31 cellular contexts compared by ENCODE assay signal in the genomic region with DNA sequence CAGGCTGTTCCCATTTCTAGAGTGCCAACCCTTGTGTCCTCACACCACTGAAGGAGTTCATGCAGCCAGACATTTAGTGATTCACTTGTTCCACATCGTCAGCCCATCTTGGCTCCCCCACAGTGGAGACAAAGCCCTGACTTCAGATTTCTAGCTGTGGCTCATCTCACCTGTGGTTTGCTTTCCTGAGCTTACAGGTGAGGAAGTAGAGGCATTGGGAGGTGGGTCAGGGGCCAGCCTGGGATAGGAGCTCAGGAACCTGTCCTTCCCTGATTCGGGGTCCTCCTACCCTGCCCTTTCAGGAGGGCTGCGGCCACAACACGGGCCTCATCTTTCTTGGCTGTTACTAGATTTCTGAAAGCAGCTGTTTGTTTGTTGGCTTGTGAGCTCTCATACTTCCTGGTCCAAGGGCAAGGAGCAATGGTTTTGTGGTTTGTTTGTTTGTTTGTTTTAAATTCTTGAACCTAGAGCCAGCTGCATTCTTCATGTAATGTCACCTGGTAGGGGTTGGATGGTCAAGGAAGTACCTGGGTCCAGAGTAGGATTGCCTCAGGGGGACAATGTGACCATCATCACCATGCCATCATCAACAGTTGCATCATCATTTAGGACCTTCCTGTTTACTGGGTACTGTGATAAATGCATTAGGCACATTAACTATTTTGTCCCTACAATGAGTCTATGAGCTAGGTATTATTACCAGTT. TPM values are rescaled to one million over a fixed set of nuclear protein-coding genes. Genes with fewer than 3 reads are reported as not detected.
DNase-seq lines count a peak whose midpoint lies in the region; ATAC-seq and TF ChIP-seq lines count a peak whose summit lies in the region.
"Had no signal": no experiment of that assay in that cellular context is flagged by ENCODE, and none has a peak within 500 bp of the region (broad histone marks: within the 10 kb centered on the region; RNA-seq: fewer than 3 reads in every experiment).

No MANE protein-coding gene starts in this region.

- intact Hi-C loops in heart right ventricle (cut with DNase I) (no loop called here), testis (cut with DNase I; ENCODE audit: low total_unique reads) (no loop called here)

- peaks cover 33% of the 10 kb centered on the region for H3K9me3 Mint-ChIP-seq in nephron progenitor cell

- TF ChIP-seq CTCF in right atrium auricular region (IDR thresholded peaks at IDR 0.05) (no peak), heart right ventricle (IDR thresholded peaks at IDR 0.05) (no peak), nephron progenitor cell (IDR thresholded peaks at IDR 0.05) (no peak), testis (IDR thresholded peaks at IDR 0.05) (no peak), hepatocyte (IDR thresholded peaks at IDR 0.05; ENCODE audit: poor library complexity) (no peak)

- no peak for ATAC-seq in heart right ventricle
- peak; percentile 71 for ATAC-seq in esophagus mucosa
- no peak for ATAC-seq in GM18868 (IDR thresholded peaks at IDR 0.05; ENCODE audit: unreplicated experiment)
- ATAC-seq: activated naive CD4-positive, alpha-beta T cell treated with anti-CD3 and anti-CD28 coated beads, Interleukin-2, amount 50 U/mL, for 72 hours; HCT116; mucosa of descending colon had no signal

- H3K4me2 ChIP-seq in hepatocyte = no peak overlapping the region
- H3K4me2 ChIP-seq: neural progenitor cell had no signal

- H3K27me3 ChIP-seq in right atrium auricular region = no peaks in the 10 kb centered on the region
- H3K27me3 ChIP-seq in heart right ventricle = no peaks in the 10 kb centered on the region
- H3K27me3 ChIP-seq in testis = no peaks in the 10 kb centered on the region
- no peaks in the 10 kb centered on the region for H3K27me3 ChIP-seq in hepatocyte
- H3K27me3 ChIP-seq: neural progenitor cell, suprapubic skin had no signal

- H3K27ac Mint-ChIP-seq in nephron progenitor cell = peak overlapping the region; percentile 79
- H3K27ac Mint-ChIP-seq: activated CD4-positive, alpha-beta T cell treated with anti-CD3 and anti-CD28 coated beads, Interleukin-2, amount 10 ng/mL, durations not matched to agents 24 days and 14 days; activated naive CD4-positive, alpha-beta T cell treated with anti-CD3 and anti-CD28 coated beads, Interleukin-2, amount 50 U/mL, for 72 hours; neural progenitor cell; progenitor cell of endocrine pancreas had no signal

- H3K4me1 ChIP-seq in right atrium auricular region (no peaks in the 10 kb centered on the region), heart right ventricle (peaks cover 0 to 4% (median 0%) of the 10 kb centered on the region in 9 donors), testis (peaks cover 8% of the 10 kb centered on the region), hepatocyte (ENCODE audit: insufficient read depth) (no peaks in the 10 kb centered on the region)
- H3K4me1 ChIP-seq: Caco-2, neural progenitor cell, suprapubic skin had no signal

- H3K9me2 ChIP-seq in hepatocyte (replicated peaks; ENCODE audit: insufficient read depth) = no peaks in the 10 kb centered on the region

- 94 to 96% methylated on average over 4 of the region's 4 CpGs for WGBS in heart right ventricle, 2 donors
- 32 to 59% methylated on average over 4 of the region's 4 CpGs for WGBS in testis, 2 donors
- 84% methylated on average over 4 of the region's 4 CpGs for WGBS in hepatocyte (ENCODE audit: low lambda C conversion rate, missing lambda C conversion rate)

- H3K4me3 Mint-ChIP-seq in nephron progenitor cell = no peak overlapping the region
- H3K4me3 Mint-ChIP-seq: activated CD4-positive, alpha-beta T cell treated with anti-CD3 and anti-CD28 coated beads, Interleukin-2, amount 10 ng/mL, durations not matched to agents 24 days and 14 days; neural progenitor cell had no signal

- peaks cover 0 to 12% of the 10 kb centered on the region in 2 donors for H3K9me3 ChIP-seq in right atrium auricular region
- H3K9me3 ChIP-seq in heart right ventricle = peaks cover 0 to 17% (median 6%) of the 10 kb centered on the region in 11 donors
- no peaks in the 10 kb centered on the region for H3K9me3 ChIP-seq in testis
- H3K9me3 ChIP-seq in hepatocyte (ENCODE audit: low read depth) = peaks cover 6% of the 10 kb centered on the region

- H2AFZ ChIP-seq in hepatocyte = no peak overlapping the region
- H2AFZ ChIP-seq: neural progenitor cell had no signal

- H3K79me2 ChIP-seq in hepatocyte = no peaks in the 10 kb centered on the region

- peaks cover 8% of the 10 kb centered on the region for H3K27me3 Mint-ChIP-seq in nephron progenitor cell (ENCODE audit: low read depth, poor library complexity)

- peaks cover 30% of the 10 kb centered on the region for H3K4me1 Mint-ChIP-seq in nephron progenitor cell
- H3K4me1 Mint-ChIP-seq: activated CD4-positive, alpha-beta T cell treated with anti-CD3 and anti-CD28 coated beads, Interleukin-2, amount 10 ng/mL, durations not matched to agents 24 days and 14 days had no signal

- H3K36me3 ChIP-seq in right atrium auricular region (no peaks in the 10 kb centered on the region), heart right ventricle (no peaks in the 10 kb centered on the region), testis (ENCODE audit: low read depth, missing control alignments) (no peaks in the 10 kb centered on the region), hepatocyte (replicated peaks; ENCODE audit: insufficient read depth, low read depth) (no peaks in the 10 kb centered on the region)
- H3K36me3 ChIP-seq: neural progenitor cell, suprapubic skin had no signal

- DNase-seq in right atrium auricular region (ENCODE audit: low spot score) (peak; percentile 13), heart right ventricle (no peak), nephron progenitor cell (no peak), testis (no peak), hepatocyte (ENCODE audit: low spot score) (no peak), SKM-1 treated with dmso at 0.1 percent for 144 hours (lab: John Stamatoyannopoulos, UW; ENCODE audit: unreplicated experiment) (no peak)
- DNase-seq: activated CD4-positive, alpha-beta T cell treated with anti-CD3 and anti-CD28 coated beads, Interleukin-2, amount 10 ng/mL, durations not matched to agents 24 days and 14 days; activated effector memory CD4-positive, alpha-beta T cell treated with Interleukin-2 at 50 U/mL for 16 hours; Caco-2; DMS79 treated with DMSO at 0.1 percent for 48 hours; GDM1; Kasumi-1; mucosa of descending colon; NCI-H1048; SHP77 treated with DMSO at 0.1 percent for 48 hours; stimulated activated naive CD4-positive, alpha-beta T cell; SW 1271; T1000 had no signal

- no peak for TF ChIP-seq POLR2A in testis (IDR thresholded peaks at IDR 0.05)

- no peak overlapping the region for H3K27ac ChIP-seq in right atrium auricular region
- H3K27ac ChIP-seq in heart right ventricle = no peak overlapping the region
- H3K27ac ChIP-seq in testis = peak overlapping the region; percentile 16 to 76
- no peak overlapping the region for H3K27ac ChIP-seq in hepatocyte
- H3K27ac ChIP-seq: 22Rv1, C4-2B, neural progenitor cell, suprapubic skin had no signal

- H3K36me3 Mint-ChIP-seq in nephron progenitor cell (ENCODE audit: low read depth) = peaks cover 17% of the 10 kb centered on the region
- H3K36me3 Mint-ChIP-seq: neural progenitor cell had no signal

- H3K4me3 ChIP-seq in right atrium auricular region (no peak overlapping the region), heart right ventricle (no peak overlapping the region), testis (no peak overlapping the region), hepatocyte (no peak overlapping the region)
- H3K4me3 ChIP-seq: mucosa of descending colon, neural progenitor cell, suprapubic skin had no signal

- H4K20me1 ChIP-seq in hepatocyte (ENCODE audit: insufficient read depth, poor library complexity, severe bottlenecking) = no peaks in the 10 kb centered on the region

RNA-seq across cellular contexts. Expression of gene MYOG, which starts 14.5 kb away (rescaled TPM):
- not detected for total RNA-seq in right atrium auricular region
- total RNA-seq in heart right ventricle = not detected
- polyA plus RNA-seq in heart right ventricle = under 1 TPM in 1 of 2 donors, not detected in 1; 0.06 TPM
- total RNA-seq in esophagus mucosa = not detected
- total RNA-seq in testis = under 1 TPM; 0.25 to 0.47 TPM
- 1.2 TPM for polyA plus RNA-seq in testis (ENCODE audit: insufficient read depth, low read depth, low replicate concordance)
- total RNA-seq in hepatocyte = not detected in 2 replicates
- polyA plus RNA-seq in hepatocyte = not detected in 2 replicates
- total RNA-seq: activated CD4-positive, alpha-beta T cell treated with anti-CD3 and anti-CD28 coated beads, Interleukin-2, amount 10 ng/mL, durations not matched to agents 24 days and 14 days; activated CD8-positive, alpha-beta memory T cell treated with anti-CD3 and anti-CD28 coated beads for 36 hours; activated naive CD4-positive, alpha-beta T cell treated with anti-CD3 and anti-CD28 coated beads, Interleukin-2, amount 50 U/mL, for 72 hours; Caco-2; cerebellum; lung microvascular endothelial cell; mucosa of descending colon; progenitor cell of endocrine pancreas; suprapubic skin had no signal
- polyA plus RNA-seq: urinary bladder had no signal

RNA-seq across cellular contexts. Expression of gene ADORA1, which starts 27.2 kb away (rescaled TPM):
- 10 to 100 TPM in 1 of 2 donors, 1 to 10 TPM in 1; 9.4 to 15.1 TPM for total RNA-seq in right atrium auricular region
- total RNA-seq in heart right ventricle = 10 to 100 TPM in 4 of 10 donors, 1 to 10 TPM in 6; 5.1 to 12.2 (median 9.3) TPM
- polyA plus RNA-seq in heart right ventricle = 1 to 10 TPM; 1.8 to 8.3 TPM
- 0.28 TPM for total RNA-seq in esophagus mucosa
- 10 to 100 TPM; 43.2 to 68.6 TPM for total RNA-seq in testis
- 61.9 TPM for polyA plus RNA-seq in testis (ENCODE audit: insufficient read depth, low read depth, low replicate concordance)
- total RNA-seq in hepatocyte = 2.3 and 2.4 TPM in 2 replicates
- polyA plus RNA-seq in hepatocyte = 1.6 and 2.0 TPM in 2 replicates
- total RNA-seq: activated CD4-positive, alpha-beta T cell treated with anti-CD3 and anti-CD28 coated beads, Interleukin-2, amount 10 ng/mL, durations not matched to agents 24 days and 14 days; activated CD8-positive, alpha-beta memory T cell treated with anti-CD3 and anti-CD28 coated beads for 36 hours; activated naive CD4-positive, alpha-beta T cell treated with anti-CD3 and anti-CD28 coated beads, Interleukin-2, amount 50 U/mL, for 72 hours; lung microvascular endothelial cell had no signal

Comparison
In these comparisons a context has a peak if more than half of its experiments do, and no peak if none do; other contexts are left out.
1. H3K27ac ChIP-seq: peak in testis (2 of 2); none in right atrium auricular region (0 of 2), heart right ventricle (0 of 10) and hepatocyte (single experiment).